ENCODE assay signal across 1 cellular context in the genomic region with DNA sequence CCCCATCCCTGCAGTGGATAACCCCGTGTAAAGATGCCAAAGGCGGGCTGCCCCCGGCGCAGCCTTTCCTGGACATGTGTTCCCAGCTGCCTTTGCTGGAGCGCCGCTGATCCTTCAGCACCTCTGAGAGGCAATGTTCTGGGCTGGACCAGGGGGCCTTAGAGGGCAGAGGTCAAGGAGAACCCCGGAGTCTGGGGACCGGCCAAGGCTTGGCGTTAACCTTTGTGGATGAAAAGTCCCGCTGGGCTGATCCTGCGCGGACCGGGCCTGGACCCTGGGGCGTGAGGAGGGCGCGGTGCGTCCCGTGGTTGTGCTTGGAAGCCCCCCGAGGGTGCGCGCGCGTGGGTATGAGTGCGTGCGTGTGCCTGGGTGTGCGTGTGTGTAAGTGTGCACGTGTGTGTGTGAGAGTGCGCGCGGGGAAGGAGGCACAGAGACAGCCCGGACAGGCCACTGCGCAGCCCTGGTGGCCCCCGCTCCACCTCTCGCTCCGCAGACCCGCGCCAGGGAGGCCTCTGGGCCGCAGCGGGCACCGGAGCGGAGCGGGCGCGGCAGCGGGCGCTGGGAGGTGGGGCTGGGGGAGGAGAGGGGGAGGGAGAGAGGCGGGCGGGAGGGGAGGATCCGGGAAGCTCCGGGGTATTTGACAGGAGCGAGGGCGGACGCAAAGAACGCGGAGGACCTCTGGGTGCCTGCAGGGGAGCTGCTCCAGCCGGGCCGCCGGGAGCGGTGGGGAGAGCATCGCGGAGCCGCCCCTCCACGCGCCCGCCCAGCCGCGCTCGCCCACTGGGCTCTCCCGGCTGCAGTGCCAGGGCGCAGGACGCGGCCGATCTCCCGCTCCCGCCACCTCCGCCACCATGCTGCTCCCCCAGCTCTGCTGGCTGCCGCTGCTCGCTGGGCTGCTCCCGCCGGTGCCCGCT.
TF ChIP-seq lines count a peak whose summit lies in the region.

A gene with protein sequence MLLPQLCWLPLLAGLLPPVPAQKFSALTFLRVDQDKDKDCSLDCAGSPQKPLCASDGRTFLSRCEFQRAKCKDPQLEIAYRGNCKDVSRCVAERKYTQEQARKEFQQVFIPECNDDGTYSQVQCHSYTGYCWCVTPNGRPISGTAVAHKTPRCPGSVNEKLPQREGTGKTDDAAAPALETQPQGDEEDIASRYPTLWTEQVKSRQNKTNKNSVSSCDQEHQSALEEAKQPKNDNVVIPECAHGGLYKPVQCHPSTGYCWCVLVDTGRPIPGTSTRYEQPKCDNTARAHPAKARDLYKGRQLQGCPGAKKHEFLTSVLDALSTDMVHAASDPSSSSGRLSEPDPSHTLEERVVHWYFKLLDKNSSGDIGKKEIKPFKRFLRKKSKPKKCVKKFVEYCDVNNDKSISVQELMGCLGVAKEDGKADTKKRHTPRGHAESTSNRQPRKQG (plus strand): TSS at position 665 of the 914 bp plus-strand sequence. CDS start 187 bp downstream, at position 852.

TF ChIP-seq in H1, 55 proteins besides CTCF, POLR2A, EP300 and RAD21 (continued from another document):
- TF ChIP-seq, protein P1, sequence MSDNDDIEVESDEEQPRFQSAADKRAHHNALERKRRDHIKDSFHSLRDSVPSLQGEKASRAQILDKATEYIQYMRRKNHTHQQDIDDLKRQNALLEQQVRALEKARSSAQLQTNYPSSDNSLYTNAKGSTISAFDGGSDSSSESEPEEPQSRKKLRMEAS (IDR thresholded peaks at IDR 0.05): peak; percentile 31; the same call in 1 of the 2 replicates
- no peak for TF ChIP-seq ZNF274 (IDR thresholded peaks at IDR 0.05; ENCODE audit: borderline replicate concordance, extremely low read depth, low read length)
- TF ChIP-seq PHF8 (conservative IDR thresholded peaks at IDR 0.05; ENCODE audit: low read depth, low read length): no peak
- TF ChIP-seq YY1 (IDR thresholded peaks at IDR 0.05; ENCODE audit: low read depth, low read length): no peak
- peak; percentile 44 for TF ChIP-seq RNF2 (IDR thresholded peaks at IDR 0.05; ENCODE audit: borderline replicate concordance, low read depth, low read length, missing control alignments, poor library complexity, severe bottlenecking)
- TF ChIP-seq SIX5 (IDR thresholded peaks at IDR 0.05; ENCODE audit: low read depth, low read length): no peak
- TF ChIP-seq, protein P2, sequence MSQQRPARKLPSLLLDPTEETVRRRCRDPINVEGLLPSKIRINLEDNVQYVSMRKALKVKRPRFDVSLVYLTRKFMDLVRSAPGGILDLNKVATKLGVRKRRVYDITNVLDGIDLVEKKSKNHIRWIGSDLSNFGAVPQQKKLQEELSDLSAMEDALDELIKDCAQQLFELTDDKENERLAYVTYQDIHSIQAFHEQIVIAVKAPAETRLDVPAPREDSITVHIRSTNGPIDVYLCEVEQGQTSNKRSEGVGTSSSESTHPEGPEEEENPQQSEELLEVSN (IDR thresholded peaks at IDR 0.05): peak; percentile 76
- peak; percentile 82 for TF ChIP-seq KDM4A (IDR thresholded peaks at IDR 0.05; ENCODE audit: low read depth, low read length, severe bottlenecking)
- TF ChIP-seq SAP30 (IDR thresholded peaks at IDR 0.05; ENCODE audit: insufficient read depth, insufficient replicate concordance, low read length): no peak
- peak in 1 of 2 experiments; percentile 38; a peak in 1 of 4 replicates for TF ChIP-seq SIN3A (conservative IDR thresholded peaks at IDR 0.05 in 1 of 2, IDR thresholded peaks at IDR 0.05 in 1 of 2; ENCODE audit: low read depth in 1 of 2, low read length in 2 of 2)
- peak; percentile 46 for TF ChIP-seq EZH2 (IDR thresholded peaks at IDR 0.05; ENCODE audit: low read depth, low read length, severe bottlenecking)
